Comparison of ENCODE assay signal across 36 cellular contexts in genomic region chr16:82562183-82562677, GRCh38.
"Had no signal": no experiment of that assay in that cellular context is flagged by ENCODE, and none has a peak within 500 bp of the region (broad histone marks: within the 10 kb centered on the region; RNA-seq: fewer than 3 reads in every experiment).

No MANE protein-coding gene starts in this region.

- H3K9me3 Mint-ChIP-seq: activated CD4-positive, alpha-beta T cell treated with anti-CD3 and anti-CD28 coated beads, Interleukin-2, amount 10 ng/mL, durations not matched to agents 24 days and 14 days had no signal

- H3K4me1 ChIP-seq: adrenal gland, body of pancreas, breast epithelium had no signal

- FAIRE-seq: astrocyte, TTC549 had no signal

- H3K4me3 Mint-ChIP-seq: activated B cell treated with CpG ODN at 0.5 μM for 24 hours; activated CD4-positive, alpha-beta memory T cell treated with anti-CD3 and anti-CD28 coated beads for 36 hours; activated CD4-positive, alpha-beta T cell treated with anti-CD3 and anti-CD28 coated beads, Interleukin-2, amount 10 ng/mL, durations not matched to agents 24 days and 14 days; activated CD8-positive, alpha-beta T cell treated with anti-CD3 and anti-CD28 coated beads for 36 hours; activated naive CD4-positive, alpha-beta T cell treated with anti-CD3 and anti-CD28 coated beads for 36 hours; activated naive CD8-positive, alpha-beta T cell treated with anti-CD3 and anti-CD28 coated beads for 36 hours; activated T-cell treated with anti-CD3 and anti-CD28 coated beads, Interleukin-2, amount 50 U/mL, for 4 hours; activated T-cell treated with anti-CD3 and anti-CD28 coated beads, Interleukin-2, amount 50 U/mL, for 72 hours; activated T-helper 1 cell treated with anti-CD3 and anti-CD28 coated beads, Interleukin-12 subunit alpha, Interleukin-12 subunit beta, Interleukin-2, Interleukin-4 antibody, amounts not matched to agents 30 ng/mL and 10 ng/mL and 1 ng/mL, durations not matched to agents 14 hours and 24 hours and 36 hours; activated T-helper 17 cell treated with anti-CD3 and anti-CD28 coated beads, Interleukin-2, amount 50 U/mL, for 72 hours; T-helper 1 cell treated with Interleukin-12 subunit alpha and Interleukin-12 subunit beta and Interleukin-4 antibody, amounts not matched to agents 30 μg/mL and 1 μg/mL, for 36 hours; T-helper 2 cell treated with Interferon-gamma antibody and Interleukin-4, amounts not matched to agents 5 μg/mL and 100 μg/mL, for 36 hours had no signal

- H3K9me3 ChIP-seq: adrenal gland, body of pancreas had no signal

- H3K27ac ChIP-seq: adrenal gland, body of pancreas, brain microvascular endothelial cell, breast epithelium, VCaP had no signal

- DNase-seq: activated B cell treated with CpG ODN at 0.5 μM for 24 hours; activated CD4-positive, alpha-beta memory T cell treated with anti-CD3 and anti-CD28 coated beads for 36 hours; activated CD4-positive, alpha-beta T cell treated with anti-CD3 and anti-CD28 coated beads for 4 hours; activated CD4-positive, alpha-beta T cell treated with anti-CD3 and anti-CD28 coated beads, Interleukin-2, amount 10 ng/mL, durations not matched to agents 24 days and 14 days; activated CD4-positive, alpha-beta T cell treated with anti-CD3 and anti-CD28 coated beads, Interleukin-2, amount 50 U/mL, for 1 hour; activated CD4-positive, alpha-beta T cell treated with anti-CD3 and anti-CD28 coated beads, Interleukin-2, amount 50 U/mL, for 4 hours; activated CD4-positive, CD25-positive, alpha-beta regulatory T cell treated with anti-CD3 and anti-CD28 coated beads, Interleukin-2, amount 50 U/mL, for 72 hours; activated CD8-positive, alpha-beta memory T cell treated with anti-CD3 and anti-CD28 coated beads, Interleukin-2, amount 50 U/mL, for 4 hours; activated CD8-positive, alpha-beta T cell treated with anti-CD3 and anti-CD28 coated beads for 36 hours; activated effector memory CD4-positive, alpha-beta T cell treated with anti-CD3 and anti-CD28 coated beads, Interleukin-2, amount 50 U/mL, for 16 hours; activated gamma-delta T cell treated with Interleukin-2 at 50 U/mL for 16 hours; activated naive CD4-positive, alpha-beta T cell; activated naive CD4-positive, alpha-beta T cell treated with anti-CD3 and anti-CD28 coated beads for 36 hours; activated naive CD4-positive, alpha-beta T cell treated with anti-CD3 and anti-CD28 coated beads, Interleukin-2, amount 50 U/mL, for 16 hours; activated naive CD8-positive, alpha-beta T cell treated with anti-CD3 and anti-CD28 coated beads for 36 hours; activated T-cell treated with anti-CD3 and anti-CD28 coated beads for 4 hours; activated T-cell treated with anti-CD3 and anti-CD28 coated beads, Interleukin-2, amount 50 U/mL, for 1 hour; activated T-cell treated with anti-CD3 and anti-CD28 coated beads, Interleukin-2, amount 50 U/mL, for 4 hours; activated T-cell treated with anti-CD3 and anti-CD28 coated beads, Interleukin-2, amount 50 U/mL, for 72 hours; adrenal gland; amniotic stem cell; aorta; body of pancreas; brain microvascular endothelial cell; central memory CD4-positive, alpha-beta T cell; T-helper 1 cell; T-helper 9 cell had no signal

- H3K36me3 ChIP-seq: adrenal gland, brain microvascular endothelial cell, breast epithelium had no signal

- ATAC-seq: activated CD8-positive, alpha-beta T cell treated with anti-CD3 and anti-CD28 coated beads for 36 hours; activated naive CD4-positive, alpha-beta T cell treated with anti-CD3 and anti-CD28 coated beads, Interleukin-2, amount 50 U/mL, for 72 hours; activated T-cell treated with anti-CD3 and anti-CD28 coated beads, Interleukin-2, amount 50 U/mL, for 4 hours; activated T-cell treated with anti-CD3 and anti-CD28 coated beads, Interleukin-2, amount 50 U/mL, for 72 hours; activated T-helper 17 cell treated with anti-CD3 and anti-CD28 coated beads, Interleukin-2, amount 50 U/mL, for 72 hours; body of pancreas had no signal

- H3K36me3 Mint-ChIP-seq: activated CD4-positive, alpha-beta memory T cell treated with anti-CD3 and anti-CD28 coated beads for 36 hours; activated naive CD4-positive, alpha-beta T cell treated with anti-CD3 and anti-CD28 coated beads, Interleukin-2, amount 50 U/mL, for 72 hours; activated naive CD8-positive, alpha-beta T cell treated with anti-CD3 and anti-CD28 coated beads for 36 hours had no signal

- H3K4me1 Mint-ChIP-seq: activated B cell treated with CpG ODN at 0.5 μM for 24 hours; activated CD4-positive, alpha-beta T cell treated with anti-CD3 and anti-CD28 coated beads, Interleukin-2, amount 10 ng/mL, durations not matched to agents 24 days and 14 days; activated naive CD8-positive, alpha-beta T cell treated with anti-CD3 and anti-CD28 coated beads for 36 hours; activated T-helper 17 cell treated with anti-CD3 and anti-CD28 coated beads, Interleukin-2, amount 50 U/mL, for 72 hours had no signal

- H3K27ac Mint-ChIP-seq: activated B cell treated with CpG ODN at 0.5 μM for 24 hours; activated CD4-positive, alpha-beta memory T cell treated with anti-CD3 and anti-CD28 coated beads for 36 hours; activated CD4-positive, alpha-beta T cell treated with anti-CD3 and anti-CD28 coated beads, Interleukin-2, amount 10 ng/mL, durations not matched to agents 24 days and 14 days; activated CD8-positive, alpha-beta T cell treated with anti-CD3 and anti-CD28 coated beads for 36 hours; activated naive CD4-positive, alpha-beta T cell treated with anti-CD3 and anti-CD28 coated beads for 36 hours; activated naive CD4-positive, alpha-beta T cell treated with anti-CD3 and anti-CD28 coated beads, Interleukin-2, amount 50 U/mL, for 72 hours; activated naive CD8-positive, alpha-beta T cell treated with anti-CD3 and anti-CD28 coated beads for 36 hours; activated T-cell treated with anti-CD3 and anti-CD28 coated beads, Interleukin-2, amount 50 U/mL, for 72 hours; activated T-helper 1 cell treated with anti-CD3 and anti-CD28 coated beads, Interleukin-12 subunit alpha, Interleukin-12 subunit beta, Interleukin-2, Interleukin-4 antibody, amounts not matched to agents 30 ng/mL and 10 ng/mL and 1 ng/mL, durations not matched to agents 14 hours and 24 hours and 36 hours; activated T-helper 17 cell treated with anti-CD3 and anti-CD28 coated beads, Interleukin-2, amount 50 U/mL, for 72 hours; T-helper 1 cell treated with Interleukin-12 subunit alpha and Interleukin-12 subunit beta and Interleukin-4 antibody, amounts not matched to agents 30 μg/mL and 1 μg/mL, for 36 hours; T-helper 2 cell treated with Interferon-gamma antibody and Interleukin-4, amounts not matched to agents 5 μg/mL and 100 μg/mL, for 36 hours had no signal

- H3K27me3 Mint-ChIP-seq: activated B cell treated with CpG ODN at 0.5 μM for 24 hours; activated CD4-positive, alpha-beta T cell treated with anti-CD3 and anti-CD28 coated beads, Interleukin-2, amount 10 ng/mL, durations not matched to agents 24 days and 14 days; activated CD8-positive, alpha-beta T cell treated with anti-CD3 and anti-CD28 coated beads for 36 hours; activated naive CD8-positive, alpha-beta T cell treated with anti-CD3 and anti-CD28 coated beads for 36 hours had no signal

- H3K27me3 ChIP-seq: adrenal gland, body of pancreas, brain microvascular endothelial cell, breast epithelium had no signal

- H3K4me3 ChIP-seq: adrenal gland, body of pancreas, breast epithelium had no signal
